In genomic region chr6:160949531-160949930, GRCh38 we compare ENCODE assay signal across 26 cellular contexts. TPM values are rescaled to one million over a fixed set of nuclear protein-coding genes. Genes with fewer than 3 reads are reported as not detected.
DNase-seq lines count a peak whose midpoint lies in the region; ATAC-seq and TF ChIP-seq lines count a peak whose summit lies in the region.
"Had no signal": no experiment of that assay in that cellular context is flagged by ENCODE, and none has a peak within 500 bp of the region (broad histone marks: within the 10 kb centered on the region; RNA-seq: fewer than 3 reads in every experiment).

No MANE protein-coding gene starts in this region.

- TF ChIP-seq POLR2A in breast epithelium (IDR thresholded peaks at IDR 0.05), result no peak

- H3K4me3 ChIP-seq in MG63 (peak overlapping the region; percentile 2; the same call in 1 of the 2 replicates), breast epithelium (no peak overlapping the region), skeletal muscle tissue (ENCODE audit: low read length in 3 of 3) (no peak overlapping the region)
- H3K4me3 ChIP-seq: hepatocyte, transverse colon had no signal

- DNase-seq in MG63 (no peak), breast epithelium (ENCODE audit: low spot score in 2 of 2) (no peak), foreskin keratinocyte (peak; percentile 64 to 84), SW 1271 (lab: John Stamatoyannopoulos, UW) (no peak), ureter (ENCODE audit: low spot score) (no peak), Ammon's horn (ENCODE audit: low spot score) (no peak)
- DNase-seq: activated CD4-positive, alpha-beta T cell treated with anti-CD3 and anti-CD28 coated beads, Interleukin-2, amount 10 ng/mL, durations not matched to agents 24 days and 14 days; activated gamma-delta T cell treated with Interleukin-2 at 50 U/mL for 16 hours; activated naive CD8-positive, alpha-beta T cell treated with anti-CD3 and anti-CD28 coated beads, Interleukin-2, amount 50 U/mL, for 24 hours; activated T-cell treated with anti-CD3 and anti-CD28 coated beads, Interleukin-2, amount 50 U/mL, for 1 hour; Caco-2; DMS79; erythroblast; GDM1; HCEC 1CT; left cardiac atrium; mesendoderm; NCI-H1417 treated with DMSO at 0.1 percent for 48 hours; stimulated activated naive CD8-positive, alpha-beta T cell treated with anti-CD3 and anti-CD28 coated beads, Interleukin-15, Interleukin-2, amounts not matched to agents 100 U/mL and 50 U/mL, for 24 hours; T-helper 9 cell; transverse colon had no signal

- H3K36me3 ChIP-seq in MG63 (no peaks in the 10 kb centered on the region), breast epithelium (no peaks in the 10 kb centered on the region), skeletal muscle tissue (ENCODE audit: control insufficient read depth in 3 of 3, insufficient read depth in 3 of 3, low read length in 3 of 3) (no peaks in the 10 kb centered on the region)
- H3K36me3 ChIP-seq: transverse colon had no signal

- intact Hi-C loops in breast epithelium (cut with DNase I; ENCODE audit: low total_unique reads), result no loop called here

- no peaks in the 10 kb centered on the region for H3K27me3 ChIP-seq in MG63
- no peaks in the 10 kb centered on the region for H3K27me3 ChIP-seq in breast epithelium
- H3K27me3 ChIP-seq in foreskin keratinocyte, result no peaks in the 10 kb centered on the region
- peaks cover 0 to 3% (median 0%) of the 10 kb centered on the region in 3 donors for H3K27me3 ChIP-seq in skeletal muscle tissue (ENCODE audit: control insufficient read depth in 3 of 3, insufficient read depth in 3 of 3, low read length in 3 of 3)
- H3K27me3 ChIP-seq: hepatocyte, transverse colon had no signal

- H3K27ac ChIP-seq in breast epithelium, result peak overlapping the region; percentile 45 to 55
- peak overlapping the region; percentile 85 for H3K27ac ChIP-seq in foreskin keratinocyte
- peak overlapping the region; percentile 3 for H3K27ac ChIP-seq in skeletal muscle tissue (ENCODE audit: low read depth, low read length)
- H3K27ac ChIP-seq: C4-2B, KMS-11, transverse colon had no signal

- no peaks in the 10 kb centered on the region for H3K9me3 ChIP-seq in MG63
- no peaks in the 10 kb centered on the region for H3K9me3 ChIP-seq in breast epithelium
- no peaks in the 10 kb centered on the region for H3K9me3 ChIP-seq in skeletal muscle tissue (ENCODE audit: control insufficient read depth in 3 of 3, low read length in 3 of 3)
- H3K9me3 ChIP-seq: Caco-2, transverse colon had no signal

- H3K4me1 ChIP-seq in breast epithelium, result no peaks in the 10 kb centered on the region
- H3K4me1 ChIP-seq in foreskin keratinocyte, result peaks cover 12% of the 10 kb centered on the region
- peaks cover 0 to 2% (median 0%) of the 10 kb centered on the region in 3 donors for H3K4me1 ChIP-seq in skeletal muscle tissue (ENCODE audit: control insufficient read depth in 3 of 3, insufficient read depth in 3 of 3, low read length in 3 of 3)
- H3K4me1 ChIP-seq: Caco-2, transverse colon had no signal

- no peak overlapping the region for H3K9ac ChIP-seq in skeletal muscle tissue (ENCODE audit: low read depth in 1 of 3, low read length in 3 of 3)
- H3K9ac ChIP-seq: KMS-11 had no signal

- no peak for TF ChIP-seq CTCF in breast epithelium (IDR thresholded peaks at IDR 0.05)
- no peak for TF ChIP-seq CTCF in foreskin keratinocyte (conservative IDR thresholded peaks at IDR 0.05)

- ATAC-seq in foreskin keratinocyte (peak; percentile 74), HG03139 (IDR thresholded peaks at IDR 0.05; ENCODE audit: unreplicated experiment) (no peak)
- ATAC-seq: activated naive CD8-positive, alpha-beta T cell treated with anti-CD3 and anti-CD28 coated beads, Interleukin-2, amount 50 U/mL, for 24 hours; stimulated activated naive CD8-positive, alpha-beta T cell treated with anti-CD3 and anti-CD28 coated beads, Interleukin-15, Interleukin-2, amounts not matched to agents 100 U/mL and 50 U/mL, for 24 hours had no signal

RNA-seq across cellular contexts. Expression of gene MAP3K4, which starts 42.0 kb away (rescaled TPM):
- total RNA-seq in MG63 (2014; rRNA removed; shearing (Covaris generic); ENCODE audit: low replicate concordance), result 11.0 and 13.5 TPM in 2 replicates
- total RNA-seq in breast epithelium (10 to 100 TPM; 24.6 to 49.2 (median 45.2) TPM), foreskin keratinocyte (25.0 and 26.1 TPM in 2 replicates), skeletal muscle tissue (30.3 TPM), ureter (89.8 TPM)
- polyA plus RNA-seq in foreskin keratinocyte, result 9.7 and 11.7 TPM in 2 replicates

Comparison
In these comparisons a context has a peak if more than half of its experiments do, and no peak if none do; other contexts are left out.
1. DNase-seq: peak in foreskin keratinocyte (2 of 2); none in MG63 (single experiment), breast epithelium (0 of 2), SW 1271 (0 of 2), ureter (single experiment) and Ammon's horn (single experiment).
2. H3K27ac ChIP-seq: peak in every context shown above with its lines; median percentile 85 in foreskin keratinocyte; 50 in breast epithelium; 3 in skeletal muscle tissue.